In the genomic region with DNA sequence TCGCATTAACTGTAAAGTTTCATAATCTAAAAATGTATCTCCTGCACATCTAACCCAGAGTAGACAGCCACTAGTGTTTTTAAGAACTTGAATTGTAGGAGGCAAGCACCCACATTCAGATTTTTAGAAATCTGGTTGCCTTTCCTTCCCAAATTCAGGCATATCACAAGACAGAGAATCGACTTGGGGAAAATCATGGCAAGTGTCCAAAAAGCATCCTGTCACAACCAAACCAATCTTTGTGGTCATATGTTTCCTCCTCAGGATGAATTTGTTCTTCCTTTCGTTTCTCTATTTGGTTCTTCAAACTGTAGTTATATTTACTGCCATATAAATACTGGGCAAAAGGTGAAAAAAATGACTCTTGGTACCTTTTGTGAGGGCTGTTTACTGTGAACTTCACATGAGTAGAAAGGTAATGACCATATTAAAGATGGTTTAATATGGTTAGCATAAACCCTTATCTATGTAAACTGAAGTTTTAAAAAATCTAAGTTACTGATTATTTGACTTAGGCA, we compare ENCODE assay signal across 17 cellular contexts.
A peak's percentile ranks its signal among the peaks of the same experiment; 100 is the strongest.
DNase-seq lines count a peak whose midpoint lies in the region; ATAC-seq and TF ChIP-seq lines count a peak whose summit lies in the region.
"Had no signal": no experiment of that assay in that cellular context is flagged by ENCODE, and none has a peak within 500 bp of the region (broad histone marks: within the 10 kb centered on the region; RNA-seq: fewer than 3 reads in every experiment).

No MANE protein-coding gene starts in this region.

- H3K9me3 ChIP-seq in ovary (no peaks in the 10 kb centered on the region), transverse colon (no peaks in the 10 kb centered on the region)
- H3K9me3 ChIP-seq: body of pancreas, gastroesophageal sphincter, testis had no signal

- no peaks in the 10 kb centered on the region for H3K4me1 ChIP-seq in ovary (ENCODE audit: insufficient read depth)
- peaks cover 0 to 8% (median 0%) of the 10 kb centered on the region in 4 donors for H3K4me1 ChIP-seq in transverse colon

- H3K36me3 Mint-ChIP-seq in CD14-positive monocyte: peaks cover 12 to 23% of the 10 kb centered on the region in 2 donors
- no peaks in the 10 kb centered on the region for H3K36me3 Mint-ChIP-seq in type B pancreatic cell

- TF ChIP-seq CTCF in CD14-positive monocyte (IDR thresholded peaks at IDR 0.05) (no peak), ovary (IDR thresholded peaks at IDR 0.05) (no peak), type B pancreatic cell (conservative IDR thresholded peaks at IDR 0.05) (no peak), transverse colon (IDR thresholded peaks at IDR 0.05) (no peak)

- H3K27me3 Mint-ChIP-seq in CD14-positive monocyte (ENCODE audit: low read depth in 3 of 3) (no peaks in the 10 kb centered on the region), type B pancreatic cell (no peaks in the 10 kb centered on the region)

- H3K36me3 ChIP-seq in ovary (no peaks in the 10 kb centered on the region), transverse colon (no peaks in the 10 kb centered on the region)
- H3K36me3 ChIP-seq: gastroesophageal sphincter had no signal

- TF ChIP-seq POLR2A in ovary (IDR thresholded peaks at IDR 0.05) (no peak), transverse colon (IDR thresholded peaks at IDR 0.05) (no peak)

- H3K27me3 ChIP-seq in ovary: no peaks in the 10 kb centered on the region
- H3K27me3 ChIP-seq in transverse colon: no peaks in the 10 kb centered on the region
- H3K27me3 ChIP-seq: body of pancreas, gastroesophageal sphincter, testis had no signal

- H3K9me3 Mint-ChIP-seq in CD14-positive monocyte (no peaks in the 10 kb centered on the region), type B pancreatic cell (no peaks in the 10 kb centered on the region)

- H3K27ac Mint-ChIP-seq in CD14-positive monocyte (peak overlapping the region in 4 of 7 donors; percentile 42 to 67 (median 54)), type B pancreatic cell (no peak overlapping the region)
- H3K27ac Mint-ChIP-seq: progenitor cell of endocrine pancreas had no signal

- no peak for TF ChIP-seq EP300 in ovary (IDR thresholded peaks at IDR 0.05)
- no peak for TF ChIP-seq EP300 in transverse colon (IDR thresholded peaks at IDR 0.05; ENCODE audit: low read depth)

- 33 to 50% (median 34%) methylated on average over 3 of the region's 3 CpGs for whole genome bisulfite sequencing in ovary, 3 donors
- WGBS in transverse colon (ENCODE audit: low coverage in 1 of 2), 2 donors: 32 to 38% methylated on average over 3 of the region's 3 CpGs

- DNase-seq in CD14-positive monocyte (ENCODE audit: low spot score) (no peak), OCI-M1 (lab: John Stamatoyannopoulos, UW) (peak; percentile 28), foreskin melanocyte (peak; percentile 30), ovary (no peak), type B pancreatic cell (ENCODE audit: extremely low spot score, unreplicated experiment) (no peak), NCI-H1930 (lab: John Stamatoyannopoulos, UW) (no peak), transverse colon (no peak)
- DNase-seq: activated CD8-positive, alpha-beta memory T cell treated with anti-CD3 and anti-CD28 coated beads for 24 hours; body of pancreas; DMS53; effector CD8-positive, alpha-beta T cell; NCI-H526; SHP77 treated with DMSO at 0.1 percent for 48 hours; testis had no signal

- H3K4me1 Mint-ChIP-seq in CD14-positive monocyte (peaks cover 47% of the 10 kb centered on the region), type B pancreatic cell (ENCODE audit: unreplicated experiment) (peaks cover 7% of the 10 kb centered on the region)

- ATAC-seq in HG02885 (IDR thresholded peaks at IDR 0.05; ENCODE audit: poor library complexity, unreplicated experiment): peak; percentile 51
- ATAC-seq: body of pancreas, gastroesophageal sphincter had no signal

- H3K4me3 Mint-ChIP-seq in CD14-positive monocyte (peak overlapping the region in 1 of 2 donors; percentile 44), type B pancreatic cell (no peak overlapping the region)

- H3K4me3 ChIP-seq in ovary: no peak overlapping the region
- H3K4me3 ChIP-seq in transverse colon: no peak overlapping the region
- H3K4me3 ChIP-seq: body of pancreas, gastroesophageal sphincter, testis had no signal

- intact Hi-C loops in CD14-positive monocyte (cut with micrococcal nuclease) (no loop called here), ovary (cut with DNase I) (no loop called here), transverse colon (cut with DNase I; ENCODE audit: low total_unique reads) (no loop called here)

- in situ Hi-C loops in transverse colon (cut with MboI; ENCODE audit: low pct_ligation_motif_present in 1 of 4, low pct_unique_long_range_greater_than_20kb in 1 of 4, low sequenced_read_pairs in 3 of 4): loop anchor here in 2 of 4 donors (25.0 kb wide), 2 partner anchors 392 to 642 kb away; partner anchors contain the start of genes BRCA2 (in 2 of the 2) and ZAR1L (in 2 of the 2)

- H3K27ac ChIP-seq in ovary: no peak overlapping the region
- H3K27ac ChIP-seq in transverse colon: no peak overlapping the region
- H3K27ac ChIP-seq: body of pancreas, gastroesophageal sphincter had no signal

Comparison
In these comparisons a context has a peak if more than half of its experiments do, and no peak if none do; other contexts are left out.
1. DNase-seq: peak in OCI-M1 (single experiment) and foreskin melanocyte (single experiment); none in CD14-positive monocyte (single experiment), ovary (0 of 5), type B pancreatic cell (single experiment), NCI-H1930 (0 of 2) and transverse colon (single experiment).